ENCODE assay signal across 19 cellular contexts in the genomic region with DNA sequence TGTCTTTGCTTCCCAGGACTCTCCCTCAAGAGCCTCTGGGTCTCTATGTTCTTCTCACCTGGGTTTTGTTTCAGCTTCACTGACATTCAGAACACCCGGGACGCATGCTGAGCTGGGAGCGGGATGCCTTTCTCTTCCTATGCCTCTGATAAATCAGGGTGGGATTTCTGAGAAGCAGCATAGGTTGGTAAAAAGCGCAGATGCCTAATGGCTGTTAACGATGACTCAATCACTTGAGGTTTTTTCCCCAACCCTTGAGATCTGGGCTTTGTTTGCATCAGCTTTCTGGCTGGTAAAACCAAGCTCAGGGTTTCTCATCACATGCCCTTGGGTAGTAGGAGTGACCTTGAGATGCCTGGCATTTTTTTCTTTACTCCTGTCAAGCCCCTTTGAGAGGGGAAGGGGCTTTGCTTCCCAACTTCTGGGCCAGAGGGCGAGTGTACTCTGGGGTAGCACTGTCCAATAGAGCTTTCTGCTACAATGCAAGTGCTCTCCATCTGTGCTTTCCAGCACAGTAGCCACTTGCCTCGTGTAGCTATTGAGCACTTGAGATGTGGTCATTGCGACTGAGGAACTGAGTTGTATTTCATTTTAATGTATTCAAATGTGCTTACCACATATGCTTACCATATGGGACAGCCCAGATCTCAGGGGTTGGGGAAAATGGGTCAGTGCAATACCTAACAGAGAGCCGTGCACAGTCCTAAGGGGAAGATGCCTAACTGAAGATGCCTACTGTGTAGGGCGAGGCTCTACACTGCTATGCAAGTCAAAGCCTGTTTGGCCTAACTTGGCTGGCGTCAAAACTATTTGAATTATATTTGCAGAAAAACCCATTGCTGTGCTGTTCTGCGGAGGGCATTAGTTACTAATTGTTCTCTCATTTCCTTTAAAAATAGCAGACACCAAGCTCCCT.
DNase-seq lines count a peak whose midpoint lies in the region; ATAC-seq, FAIRE-seq and TF ChIP-seq lines count a peak whose summit lies in the region.
"Had no signal": no experiment of that assay in that cellular context is flagged by ENCODE, and none has a peak within 500 bp of the region (broad histone marks: within the 10 kb centered on the region; RNA-seq: fewer than 3 reads in every experiment).

No MANE protein-coding gene starts in this region.

- no CpG with 5 or more reads among the region's 12 CpGs for WGBS in H9 (ENCODE audit: extremely low coverage, insufficient read length, low lambda C conversion rate)
- 91 to 92% (median 92%) methylated on average over 12 of the region's 12 CpGs for WGBS in psoas muscle, 3 donors

- dilution Hi-C loops in keratinocyte (cut with MboI; ENCODE audit: extremely low pct_ligation_motif_present, low sequenced_read_pairs), result no loop called here

- no peaks in the 10 kb centered on the region for H3K9me3 ChIP-seq in H9 (ENCODE audit: control insufficient read depth, low read depth, low read length)
- no peaks in the 10 kb centered on the region for H3K9me3 ChIP-seq in RWPE2 (ENCODE audit: severe bottlenecking)
- no peaks in the 10 kb centered on the region for H3K9me3 ChIP-seq in keratinocyte (ENCODE audit: control insufficient read depth, low read depth, low read length)
- no peaks in the 10 kb centered on the region for H3K9me3 ChIP-seq in psoas muscle
- H3K9me3 ChIP-seq: prostate gland, SK-N-SH, testis had no signal

- no peaks in the 10 kb centered on the region for H3K27me3 ChIP-seq in H9 (ENCODE audit: insufficient read depth, low read length)
- no peaks in the 10 kb centered on the region for H3K27me3 ChIP-seq in RWPE2 (ENCODE audit: insufficient read depth, poor library complexity, severe bottlenecking)
- H3K27me3 ChIP-seq in keratinocyte (ENCODE audit: control insufficient read depth, extremely low read depth, insufficient read depth, low read length), result no peaks in the 10 kb centered on the region
- no peaks in the 10 kb centered on the region for H3K27me3 ChIP-seq in psoas muscle (ENCODE audit: insufficient read depth in 3 of 3, low read length in 2 of 3)
- H3K27me3 ChIP-seq: testis had no signal

- no peak overlapping the region for H4K5ac ChIP-seq in H9 (ENCODE audit: insufficient read length, low read depth, low read length)

- no peak overlapping the region for H3K27ac ChIP-seq in H9 (ENCODE audit: insufficient read length, low read depth, low read length)
- H3K27ac ChIP-seq in RWPE2 (ENCODE audit: poor library complexity, severe bottlenecking), result peak overlapping the region; percentile 0
- H3K27ac ChIP-seq in keratinocyte (ENCODE audit: control insufficient read depth, insufficient read depth, low read length), result peak overlapping the region; percentile 77
- no peak overlapping the region for H3K27ac ChIP-seq in psoas muscle
- H3K27ac ChIP-seq: 22Rv1, prostate gland, testis had no signal

- no peak overlapping the region for H3T11ph ChIP-seq in H9 (ENCODE audit: low read length)

- H2BK120ac ChIP-seq in H9 (ENCODE audit: low read depth, low read length, poor library complexity, severe bottlenecking), result no peak overlapping the region

- H3K18ac ChIP-seq in H9 (ENCODE audit: insufficient read length, low read depth, low read length), result no peak overlapping the region

- no peak overlapping the region for H2BK5ac ChIP-seq in H9 (ENCODE audit: insufficient read length, low read length)

- no peak overlapping the region for H2BK15ac ChIP-seq in H9 (ENCODE audit: low read depth, low read length)

- peaks cover 0 to 6% of the 10 kb centered on the region in 2 experiments; a peak in 3 of 4 replicates for H3K4me1 Mint-ChIP-seq in H9

- H2BK12ac ChIP-seq in H9 (ENCODE audit: insufficient read length, low read depth, low read length), result no peak overlapping the region

- peak; percentile 43; the same call in 1 of the 3 replicates for ATAC-seq in RWPE2 (ENCODE audit: low read depth)
- no peak for ATAC-seq in psoas muscle

- DNase-seq in DMS53 (lab: John Stamatoyannopoulos, UW), result peak; percentile 49
- DNase-seq in DMS53 treated with DMSO at 0.1 percent for 48 hours (lab: John Stamatoyannopoulos, UW; ENCODE audit: unreplicated experiment), result no peak
- peak; percentile 20 for DNase-seq in H9
- no peak for DNase-seq in RWPE2 (ENCODE audit: low spot score)
- DNase-seq in keratinocyte (ENCODE audit: low read depth, low spot score), result no peak
- DNase-seq in kidney glomerular epithelial cell (lab: John Stamatoyannopoulos, UW), result no peak
- no peak for DNase-seq in psoas muscle
- no peak for DNase-seq in midbrain (lab: John Stamatoyannopoulos, UW)
- DNase-seq: activated CD4-positive, alpha-beta T cell treated with anti-CD3 and anti-CD28 coated beads for 4 hours; C1 segment of cervical spinal cord; central memory CD4-positive, alpha-beta T cell; NCI-H2029; SK-N-SH; stimulated activated CD4-positive, alpha-beta T cell treated with anti-CD3 and anti-CD28 coated beads, Interleukin-12 subunit alpha, Interleukin-12 subunit beta, amount 100 ng/mL, for 4 hours; testis had no signal

- H3K4me3 ChIP-seq in RWPE2 (ENCODE audit: severe bottlenecking) (no peak overlapping the region), keratinocyte (ENCODE audit: control insufficient read depth in 2 of 3, extremely low read depth in 1 of 3, insufficient read depth in 2 of 3, low read depth in 1 of 3, low read length in 3 of 3) (no peak overlapping the region), psoas muscle (no peak overlapping the region)
- H3K4me3 ChIP-seq: prostate gland, testis had no signal

- H3K4me3 Mint-ChIP-seq in H9, result no peak overlapping the region

- no peaks in the 10 kb centered on the region for H4K20me1 ChIP-seq in H9 (ENCODE audit: control insufficient read depth, insufficient read depth, insufficient read length)
- H4K20me1 ChIP-seq in keratinocyte (ENCODE audit: control insufficient read depth, extremely low read depth, insufficient read depth, low read length), result no peaks in the 10 kb centered on the region

- TF ChIP-seq CTCF in H9 (conservative IDR thresholded peaks at IDR 0.05) (no peak), RWPE2 (IDR thresholded peaks at IDR 0.05; ENCODE audit: poor library complexity, severe bottlenecking) (no peak), keratinocyte (optimal IDR thresholded peaks at IDR 0.05 in 1 of 3, IDR thresholded peaks at IDR 0.05 in 1 of 3, conservative IDR thresholded peaks at IDR 0.05 in 1 of 3; ENCODE audit: extremely low read depth in 1 of 3, insufficient read depth in 2 of 3, low read length in 3 of 3) (no peak), psoas muscle (IDR thresholded peaks at IDR 0.05) (no peak)

- no peaks in the 10 kb centered on the region for H3K79me1 ChIP-seq in H9 (ENCODE audit: insufficient read depth, low read depth, low read length, poor library complexity, severe bottlenecking)

- H3K79me2 ChIP-seq in H9 (ENCODE audit: insufficient read depth, low read length) (no peaks in the 10 kb centered on the region), keratinocyte (ENCODE audit: control insufficient read depth, insufficient read depth, low read length) (peaks cover 27% of the 10 kb centered on the region)

- no peak overlapping the region for H3K27ac Mint-ChIP-seq in H9
- H3K27ac Mint-ChIP-seq: memory B cell had no signal

- no peaks in the 10 kb centered on the region for H3K23me2 ChIP-seq in H9 (ENCODE audit: insufficient read length, low read depth, low read length, poor library complexity, severe bottlenecking)

- H3K36me3 ChIP-seq in RWPE2 (ENCODE audit: low read depth), result peaks cover 22% of the 10 kb centered on the region
- H3K36me3 ChIP-seq in keratinocyte (ENCODE audit: control insufficient read depth in 2 of 2, extremely low read depth in 1 of 2, insufficient read depth in 2 of 2, low read length in 2 of 2), result peaks cover 5 to 7% of the 10 kb centered on the region in 2 experiments
- no peaks in the 10 kb centered on the region for H3K36me3 ChIP-seq in psoas muscle (ENCODE audit: insufficient read depth in 1 of 2, low read depth in 1 of 2)
- H3K36me3 ChIP-seq: prostate gland had no signal

- no peak overlapping the region for H4K91ac ChIP-seq in H9 (ENCODE audit: insufficient read length, low read depth, low read length)

- H2AFZ ChIP-seq in H9 (ENCODE audit: low read length), result no peak overlapping the region
- H2AFZ ChIP-seq in keratinocyte (ENCODE audit: control insufficient read depth, low read length), result no peak overlapping the region

- H3K9ac ChIP-seq in H9 (ENCODE audit: extremely low read depth, insufficient read length, low read length) (no peak overlapping the region), keratinocyte (ENCODE audit: control insufficient read depth, extremely low read depth, insufficient read depth, low read length) (peak overlapping the region; percentile 24)
- H3K9ac ChIP-seq: SK-N-SH had no signal

- H3K56ac ChIP-seq in H9 (ENCODE audit: insufficient read length, low read depth, low read length), result no peak overlapping the region

- H3K9me3 Mint-ChIP-seq in H9, result no peaks in the 10 kb centered on the region
- H3K9me3 Mint-ChIP-seq: memory B cell had no signal

- 0 out of 2 replicates have a peak, but pooled peaks cover 4% of the 10 kb centered on the region for H3K4me1 ChIP-seq in H9 (ENCODE audit: insufficient read depth, low read length)
- H3K4me1 ChIP-seq in RWPE2 (ENCODE audit: insufficient read depth, poor library complexity, severe bottlenecking), result peaks cover 31% of the 10 kb centered on the region
- H3K4me1 ChIP-seq in keratinocyte (ENCODE audit: control insufficient read depth, extremely low read depth, insufficient read depth, low read length), result peaks cover 43% of the 10 kb centered on the region
- peaks cover 27% of the 10 kb centered on the region for H3K4me1 ChIP-seq in psoas muscle
- H3K4me1 ChIP-seq: prostate gland, testis had no signal

- H2BK20ac ChIP-seq in H9 (ENCODE audit: low read depth, low read length, poor library complexity, severe bottlenecking), result no peak overlapping the region

- no peaks in the 10 kb centered on the region for H3K36me3 Mint-ChIP-seq in H9 (ENCODE audit: insufficient read depth in 1 of 3, low read depth in 3 of 3)
- H3K36me3 Mint-ChIP-seq: memory B cell had no signal

- no peak overlapping the region for H3K4ac ChIP-seq in H9 (ENCODE audit: low read depth, low read length)

- H3K9me1 ChIP-seq in keratinocyte (ENCODE audit: control insufficient read depth, extremely low read depth, insufficient read depth, low read length), result no peaks in the 10 kb centered on the region

- H4K8ac ChIP-seq in H9 (replicated peaks; ENCODE audit: insufficient read length, low read depth, low read length), result no peak overlapping the region

- H3K4me2 ChIP-seq in H9 (ENCODE audit: insufficient read depth, insufficient read length, low read length) (no peak overlapping the region), keratinocyte (ENCODE audit: control insufficient read depth, extremely low read depth, insufficient read depth, low read depth, low read length) (peak overlapping the region; percentile 70)
- H3K4me2 ChIP-seq: SK-N-SH had no signal

- H3K14ac ChIP-seq in H9 (ENCODE audit: insufficient read depth, low read length), result no peak overlapping the region

- H3K27me3 Mint-ChIP-seq in H9 (ENCODE audit: low read depth), result peaks cover 38% of the 10 kb centered on the region

- H2AK5ac ChIP-seq in H9 (ENCODE audit: insufficient read length, low read length), result no peak overlapping the region

- intact Hi-C loops in psoas muscle (cut with DNase I), result no loop called here

- peak; percentile 98 for FAIRE-seq in keratinocyte (lab: Jason Lieb, UNC)
- FAIRE-seq: GM18507 had no signal

- no peak overlapping the region for H3K23ac ChIP-seq in H9 (ENCODE audit: insufficient read length, low read depth, low read length)

Comparison
In these comparisons a context has a peak if more than half of its experiments do, and no peak if none do; other contexts are left out.
1. DNase-seq: peak in DMS53 (single experiment) and H9 (single experiment); none in DMS53 treated with DMSO at 0.1 percent for 48 hours (single experiment), RWPE2 (single experiment), keratinocyte (single experiment), kidney glomerular epithelial cell (single experiment), psoas muscle (0 of 2) and midbrain (single experiment).
2. H3K27ac ChIP-seq: peak in RWPE2 (single experiment) and keratinocyte (single experiment); none in H9 (single experiment) and psoas muscle (single experiment).